In the genomic region with DNA sequence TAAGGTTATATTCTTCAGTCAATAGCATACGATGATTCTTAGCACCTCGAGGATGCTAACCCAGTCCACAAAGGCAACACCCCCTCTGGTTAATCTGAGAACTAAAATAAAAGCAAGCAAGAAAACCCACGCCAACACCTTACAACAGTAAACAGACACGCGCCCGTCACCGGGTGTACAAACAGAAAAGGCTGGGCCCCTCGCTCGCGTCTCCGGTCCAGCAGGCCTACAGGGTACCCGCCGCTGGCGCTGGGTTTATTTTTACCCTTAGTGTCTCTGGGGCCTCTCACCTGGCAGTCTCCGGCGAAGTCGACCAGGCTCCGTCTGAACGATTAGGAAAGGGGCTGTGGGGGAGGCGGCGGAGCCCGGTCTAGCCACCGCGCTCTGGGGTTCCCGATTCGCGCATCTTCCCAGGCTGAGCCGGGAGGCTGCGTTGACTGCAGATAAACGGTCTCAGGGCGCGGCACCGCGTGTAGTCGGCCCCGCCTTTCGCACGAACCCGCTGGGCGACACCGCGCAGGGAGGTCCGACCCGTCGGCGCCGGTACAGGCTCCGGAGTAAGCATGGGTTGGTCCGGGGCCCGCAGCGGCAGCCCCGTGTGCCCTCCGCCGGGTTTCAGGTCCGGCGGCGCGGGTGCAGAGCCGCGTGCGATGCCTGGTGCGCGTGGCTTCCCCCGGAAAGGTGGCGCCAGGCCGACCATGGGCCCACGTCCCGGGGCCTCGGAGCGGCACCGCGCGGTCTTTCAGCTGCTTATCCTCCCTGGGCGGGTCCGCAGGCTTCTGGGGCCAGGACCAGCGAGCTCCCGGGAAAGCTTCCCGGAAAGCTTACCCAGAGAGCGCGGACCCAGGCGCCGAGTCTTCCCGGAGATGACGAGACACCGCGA, we compare ENCODE assay signal across 1 cellular context.
TF ChIP-seq lines count a peak whose summit lies in the region.

A gene with protein sequence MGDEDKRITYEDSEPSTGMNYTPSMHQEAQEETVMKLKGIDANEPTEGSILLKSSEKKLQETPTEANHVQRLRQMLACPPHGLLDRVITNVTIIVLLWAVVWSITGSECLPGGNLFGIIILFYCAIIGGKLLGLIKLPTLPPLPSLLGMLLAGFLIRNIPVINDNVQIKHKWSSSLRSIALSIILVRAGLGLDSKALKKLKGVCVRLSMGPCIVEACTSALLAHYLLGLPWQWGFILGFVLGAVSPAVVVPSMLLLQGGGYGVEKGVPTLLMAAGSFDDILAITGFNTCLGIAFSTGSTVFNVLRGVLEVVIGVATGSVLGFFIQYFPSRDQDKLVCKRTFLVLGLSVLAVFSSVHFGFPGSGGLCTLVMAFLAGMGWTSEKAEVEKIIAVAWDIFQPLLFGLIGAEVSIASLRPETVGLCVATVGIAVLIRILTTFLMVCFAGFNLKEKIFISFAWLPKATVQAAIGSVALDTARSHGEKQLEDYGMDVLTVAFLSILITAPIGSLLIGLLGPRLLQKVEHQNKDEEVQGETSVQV (minus strand): TSS at position 868 of the 883 bp plus-strand sequence. CDS start 9,211 bp downstream, outside the sequence.

TF ChIP-seq in IMR-90, 13 proteins besides CTCF, POLR2A, EP300 and RAD21:
- peak; percentile 70; the same call in 1 of the 2 replicates for TF ChIP-seq MXI1 (IDR thresholded peaks at IDR 0.05; ENCODE audit: borderline replicate concordance, low read depth, low read length)
- no peak for TF ChIP-seq RFX5 (IDR thresholded peaks at IDR 0.05; ENCODE audit: low read depth, low read length)
